Comparison of ENCODE assay signal across 20 cellular contexts in the genomic region with DNA sequence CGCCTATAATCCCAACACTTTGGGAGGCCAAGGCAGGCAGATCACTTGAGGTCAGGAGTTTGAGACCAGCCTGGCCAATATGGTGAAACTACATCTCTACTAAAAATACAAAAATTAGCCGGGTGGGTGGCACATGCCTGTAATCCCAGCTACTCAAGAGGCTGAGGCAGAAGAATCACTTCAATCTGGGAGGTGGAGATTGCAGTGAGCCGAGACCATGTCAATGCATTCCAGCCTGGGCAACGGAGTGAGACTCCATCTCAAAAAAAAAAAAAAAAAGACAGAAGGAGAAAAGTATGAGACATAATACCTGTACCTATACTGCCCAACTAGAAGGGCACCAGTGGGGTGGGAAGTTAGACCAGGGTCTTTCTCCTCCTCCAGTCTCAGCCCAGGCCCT. TPM values are rescaled to one million over a fixed set of nuclear protein-coding genes. Genes with fewer than 3 reads are reported as not detected.
"Had no signal": no experiment of that assay in that cellular context is flagged by ENCODE, and none has a peak within 500 bp of the region (broad histone marks: within the 10 kb centered on the region; RNA-seq: fewer than 3 reads in every experiment).

No MANE protein-coding gene starts in this region.

RNA-seq across cellular contexts. Expression of a gene that starts 30.4 kb away (rescaled TPM):
- total RNA-seq: activated B cell treated with CpG ODN at 0.5 μM for 24 hours; activated CD4-positive, alpha-beta memory T cell treated with anti-CD3 and anti-CD28 coated beads for 36 hours; activated CD4-positive, alpha-beta T cell treated with anti-CD3 and anti-CD28 coated beads, Interleukin-2, amount 10 ng/mL, durations not matched to agents 24 days and 14 days; activated CD8-positive, alpha-beta memory T cell treated with anti-CD3 and anti-CD28 coated beads for 36 hours; activated CD8-positive, alpha-beta T cell treated with anti-CD3 and anti-CD28 coated beads for 36 hours; activated naive CD4-positive, alpha-beta T cell treated with anti-CD3 and anti-CD28 coated beads for 36 hours; activated naive CD4-positive, alpha-beta T cell treated with anti-CD3 and anti-CD28 coated beads, Interleukin-2, amount 50 U/mL, for 72 hours; activated naive CD8-positive, alpha-beta T cell treated with anti-CD3 and anti-CD28 coated beads for 36 hours; activated T-cell treated with anti-CD3 and anti-CD28 coated beads, Interleukin-2, amount 50 U/mL, for 4 hours; activated T-cell treated with anti-CD3 and anti-CD28 coated beads, Interleukin-2, amount 50 U/mL, for 72 hours; activated T-helper 1 cell treated with anti-CD3 and anti-CD28 coated beads, Interleukin-12 subunit alpha, Interleukin-12 subunit beta, Interleukin-2, Interleukin-4 antibody, amounts not matched to agents 30 ng/mL and 10 ng/mL and 1 ng/mL, durations not matched to agents 14 hours and 24 hours and 36 hours; activated T-helper 17 cell treated with anti-CD3 and anti-CD28 coated beads, Interleukin-2, amount 50 U/mL, for 72 hours; adrenal gland; body of pancreas; cardiac septum; T-cell; T-helper 1 cell treated with Interleukin-12 subunit alpha and Interleukin-12 subunit beta and Interleukin-4 antibody, amounts not matched to agents 30 ng/mL and 1 ng/mL, for 36 hours had no signal
- polyA plus RNA-seq: adrenal gland, aorta had no signal

RNA-seq across cellular contexts. Expression of a gene that starts 38.9 kb away (rescaled TPM):
- total RNA-seq: activated B cell treated with CpG ODN at 0.5 μM for 24 hours; activated CD4-positive, alpha-beta memory T cell treated with anti-CD3 and anti-CD28 coated beads for 36 hours; activated CD4-positive, alpha-beta T cell treated with anti-CD3 and anti-CD28 coated beads, Interleukin-2, amount 10 ng/mL, durations not matched to agents 24 days and 14 days; activated CD8-positive, alpha-beta memory T cell treated with anti-CD3 and anti-CD28 coated beads for 36 hours; activated CD8-positive, alpha-beta T cell treated with anti-CD3 and anti-CD28 coated beads for 36 hours; activated naive CD4-positive, alpha-beta T cell treated with anti-CD3 and anti-CD28 coated beads for 36 hours; activated naive CD4-positive, alpha-beta T cell treated with anti-CD3 and anti-CD28 coated beads, Interleukin-2, amount 50 U/mL, for 72 hours; activated naive CD8-positive, alpha-beta T cell treated with anti-CD3 and anti-CD28 coated beads for 36 hours; activated T-cell treated with anti-CD3 and anti-CD28 coated beads, Interleukin-2, amount 50 U/mL, for 4 hours; activated T-cell treated with anti-CD3 and anti-CD28 coated beads, Interleukin-2, amount 50 U/mL, for 72 hours; activated T-helper 1 cell treated with anti-CD3 and anti-CD28 coated beads, Interleukin-12 subunit alpha, Interleukin-12 subunit beta, Interleukin-2, Interleukin-4 antibody, amounts not matched to agents 30 ng/mL and 10 ng/mL and 1 ng/mL, durations not matched to agents 14 hours and 24 hours and 36 hours; activated T-helper 17 cell treated with anti-CD3 and anti-CD28 coated beads, Interleukin-2, amount 50 U/mL, for 72 hours; adrenal gland; aorta; astrocyte; body of pancreas; breast epithelium; T-cell; T-helper 1 cell treated with Interleukin-12 subunit alpha and Interleukin-12 subunit beta and Interleukin-4 antibody, amounts not matched to agents 30 ng/mL and 1 ng/mL, for 36 hours had no signal
- polyA plus RNA-seq: adrenal gland had no signal
